9 cellular contexts compared by ENCODE assay signal in genomic region chr2:150403457-150403856, GRCh38.
DNase-seq lines count a peak whose midpoint lies in the region; ATAC-seq and TF ChIP-seq lines count a peak whose summit lies in the region.
"Had no signal": no experiment of that assay in that cellular context is flagged by ENCODE, and none has a peak within 500 bp of the region (broad histone marks: within the 10 kb centered on the region; RNA-seq: fewer than 3 reads in every experiment).

No MANE protein-coding gene starts in this region.

- no peaks in the 10 kb centered on the region for H3K27me3 ChIP-seq in foreskin keratinocyte

- H3K4me3 ChIP-seq in GM12865 (ENCODE audit: low read depth, low read length) (no peak overlapping the region; the same call in 1 of the 2 replicates), fibroblast of pulmonary artery (replicated peaks; ENCODE audit: low read depth, low read length) (peak overlapping the region; percentile 29)

- H3K27ac ChIP-seq in foreskin keratinocyte, result no peak overlapping the region

- DNase-seq in GM12865 (ENCODE audit: low read depth) (peak; percentile 86), fibroblast of pulmonary artery (ENCODE audit: low read depth) (no peak), NCI-H1694 treated with DMSO at 0.1 percent for 48 hours (lab: John Stamatoyannopoulos, UW) (no peak), foreskin keratinocyte (no peak), A172 (ENCODE audit: low spot score) (no peak)
- DNase-seq in stimulated activated CD4-positive, alpha-beta T cell treated with anti-CD3 and anti-CD28 coated beads, Interleukin-2, amount 100 ng/mL, for 24 hours, result no peak
- DNase-seq: NCI-H226 had no signal

- ATAC-seq in GM19455 (IDR thresholded peaks at IDR 0.05; ENCODE audit: unreplicated experiment), result peak; percentile 87
- peak; percentile 88 for ATAC-seq in HG03159 (IDR thresholded peaks at IDR 0.05; ENCODE audit: unreplicated experiment)
- ATAC-seq in foreskin keratinocyte, result no peak

- TF ChIP-seq CTCF in GM12865 (IDR thresholded peaks at IDR 0.05; ENCODE audit: insufficient read depth, low read depth, low read length, missing control alignments) (no peak), fibroblast of pulmonary artery (IDR thresholded peaks at IDR 0.05; ENCODE audit: low read length, missing control alignments) (no peak), foreskin keratinocyte (conservative IDR thresholded peaks at IDR 0.05) (no peak)

- no peaks in the 10 kb centered on the region for H3K4me1 ChIP-seq in foreskin keratinocyte
